8 cellular contexts compared by ENCODE assay signal in the genomic region with DNA sequence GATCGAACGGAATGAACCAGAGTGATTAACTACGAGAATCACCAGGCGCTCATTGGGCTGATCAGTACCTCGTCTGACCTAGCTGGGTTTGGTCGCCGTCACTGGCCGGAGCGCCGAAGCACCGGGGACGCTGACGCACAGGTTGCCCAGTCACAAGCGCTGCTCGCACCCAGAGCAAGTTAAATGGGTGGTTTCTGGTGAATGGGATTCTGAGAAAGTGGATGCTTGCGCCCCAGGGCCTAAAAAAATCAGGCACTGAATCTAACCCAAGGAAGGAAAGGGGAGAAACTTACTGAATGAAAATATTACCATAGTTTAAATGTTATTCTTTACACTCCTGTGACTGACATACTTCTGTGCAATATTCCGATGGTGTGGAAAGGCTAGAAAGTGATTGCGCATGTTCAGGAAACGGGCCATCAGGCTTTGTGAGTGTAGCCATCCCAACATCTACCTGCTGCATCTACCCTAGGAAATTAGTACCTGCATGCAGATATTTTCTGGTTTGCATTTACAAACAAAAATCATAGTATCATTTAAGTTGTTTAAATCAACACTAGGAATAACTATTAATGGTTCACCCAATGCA. TPM values are rescaled to one million over a fixed set of nuclear protein-coding genes. Genes with fewer than 3 reads are reported as not detected.
DNase-seq lines count a peak whose midpoint lies in the region; ATAC-seq and TF ChIP-seq lines count a peak whose summit lies in the region.

No MANE protein-coding gene starts in this region.

- no peaks in the 10 kb centered on the region for H3K36me3 Mint-ChIP-seq in natural killer cell treated with Interleukin-12 subunit alpha and Interleukin-12 subunit beta and Interleukin-15 and Interleukin-18, amount 100 ng/mL, for 72 hours

- peaks cover 8 to 10% of the 10 kb centered on the region in 2 donors for H3K27me3 Mint-ChIP-seq in natural killer cell treated with Interleukin-12 subunit alpha and Interleukin-12 subunit beta and Interleukin-15 and Interleukin-18, amount 100 ng/mL, for 72 hours

- TF ChIP-seq POLR2A in erythroblast (IDR thresholded peaks at IDR 0.05; ENCODE audit: low read length) = peak; percentile 4

- in situ Hi-C loops in HAP-1 (cut with MboI; ENCODE audit: low sequenced_read_pairs) = no loop called here

- H3K27ac ChIP-seq in RWPE1 = peak overlapping the region; percentile 32

- H3K4me3 ChIP-seq in HAP-1 = peak overlapping the region; percentile 37

- H3K4me3 Mint-ChIP-seq in natural killer cell treated with Interleukin-12 subunit alpha and Interleukin-12 subunit beta and Interleukin-15 and Interleukin-18, amount 100 ng/mL, for 72 hours = peak overlapping the region; percentile 76

- no peaks in the 10 kb centered on the region for H3K9me3 Mint-ChIP-seq in natural killer cell treated with Interleukin-12 subunit alpha and Interleukin-12 subunit beta and Interleukin-15 and Interleukin-18, amount 100 ng/mL, for 72 hours

- no peak for TF ChIP-seq CTCF in RWPE1 (conservative IDR thresholded peaks at IDR 0.05; ENCODE audit: low read depth)

- POLR2A ChIA-PET in RWPE1 (lab: Yijun Ruan, JAX; ENCODE audit: low non-redundant PET) = no interaction called here

- DNase-seq in EL (peak; percentile 33), HAP-1 (ENCODE audit: low spot score in 2 of 2) (peak in 1 of 2 experiments; percentile 51), RWPE1 (ENCODE audit: low spot score) (no peak), erythroblast (lab: John Stamatoyannopoulos, UW) (no peak), ecto neural progenitor cell (ENCODE audit: low spot score) (no peak), midbrain (lab: John Stamatoyannopoulos, UW) (no peak)
- no peak for DNase-seq in natural killer cell treated with Interleukin-12 subunit alpha and Interleukin-12 subunit beta and Interleukin-15 and Interleukin-18, amount 100 ng/mL, for 72 hours (ENCODE audit: low spot score)

- H3K27ac Mint-ChIP-seq in natural killer cell treated with Interleukin-12 subunit alpha and Interleukin-12 subunit beta and Interleukin-15 and Interleukin-18, amount 100 ng/mL, for 72 hours = no peak overlapping the region

- 0 out of 2 replicates have a peak, but pooled peaks cover 2% of the 10 kb centered on the region for H3K27me3 ChIP-seq in HAP-1 (ENCODE audit: low read depth)

- no peaks in the 10 kb centered on the region for H3K36me3 ChIP-seq in HAP-1 (replicated peaks)

- ATAC-seq in natural killer cell treated with Interleukin-12 subunit alpha and Interleukin-12 subunit beta and Interleukin-15 and Interleukin-18, amount 100 ng/mL, for 72 hours = peak; percentile 57 to 69
- ATAC-seq in GM18520 (IDR thresholded peaks at IDR 0.05; ENCODE audit: unreplicated experiment) = no peak

- H3K4me1 ChIP-seq in HAP-1 = peaks cover 18% of the 10 kb centered on the region

- H3K9me3 ChIP-seq in HAP-1 = no peaks in the 10 kb centered on the region; the same call in 1 of the 2 replicates

- peaks cover 6 to 9% of the 10 kb centered on the region in 2 donors for H3K4me1 Mint-ChIP-seq in natural killer cell treated with Interleukin-12 subunit alpha and Interleukin-12 subunit beta and Interleukin-15 and Interleukin-18, amount 100 ng/mL, for 72 hours (ENCODE audit: low read depth in 2 of 2)

- CTCF ChIA-PET in RWPE1 (lab: Yijun Ruan, JAX) = interaction anchor here (0.8 to 1.1 kb wide), 2 partner anchors 11 to 48 kb away, joined by 3 read pairs; no protein-coding TSS in a partner anchor

RNA-seq across cellular contexts. Expression of gene ABCG2, which starts 0.8 kb away (rescaled TPM):
- total RNA-seq in natural killer cell treated with Interleukin-12 subunit alpha and Interleukin-12 subunit beta and Interleukin-15 and Interleukin-18, amount 100 ng/mL, for 72 hours = under 1 TPM; 0.48 to 0.50 TPM
